ENCODE assay signal across 1 cellular context in genomic region chr21:44929799-44930542, GRCh38.
A peak's percentile ranks its signal among the peaks of the same experiment; 100 is the strongest.
TF ChIP-seq lines count a peak whose summit lies in the region.

No MANE protein-coding gene starts in this region.

TF ChIP-seq in GM23338, 12 proteins besides CTCF, POLR2A, EP300 and RAD21:
- TF ChIP-seq STAT1 (IDR thresholded peaks at IDR 0.05; ENCODE audit: unreplicated experiment) (no peak), EZH2 (IDR thresholded peaks at IDR 0.05; ENCODE audit: low read depth, unreplicated experiment) (peak; percentile 31)
